18 cellular contexts compared by ENCODE assay signal in the genomic region with DNA sequence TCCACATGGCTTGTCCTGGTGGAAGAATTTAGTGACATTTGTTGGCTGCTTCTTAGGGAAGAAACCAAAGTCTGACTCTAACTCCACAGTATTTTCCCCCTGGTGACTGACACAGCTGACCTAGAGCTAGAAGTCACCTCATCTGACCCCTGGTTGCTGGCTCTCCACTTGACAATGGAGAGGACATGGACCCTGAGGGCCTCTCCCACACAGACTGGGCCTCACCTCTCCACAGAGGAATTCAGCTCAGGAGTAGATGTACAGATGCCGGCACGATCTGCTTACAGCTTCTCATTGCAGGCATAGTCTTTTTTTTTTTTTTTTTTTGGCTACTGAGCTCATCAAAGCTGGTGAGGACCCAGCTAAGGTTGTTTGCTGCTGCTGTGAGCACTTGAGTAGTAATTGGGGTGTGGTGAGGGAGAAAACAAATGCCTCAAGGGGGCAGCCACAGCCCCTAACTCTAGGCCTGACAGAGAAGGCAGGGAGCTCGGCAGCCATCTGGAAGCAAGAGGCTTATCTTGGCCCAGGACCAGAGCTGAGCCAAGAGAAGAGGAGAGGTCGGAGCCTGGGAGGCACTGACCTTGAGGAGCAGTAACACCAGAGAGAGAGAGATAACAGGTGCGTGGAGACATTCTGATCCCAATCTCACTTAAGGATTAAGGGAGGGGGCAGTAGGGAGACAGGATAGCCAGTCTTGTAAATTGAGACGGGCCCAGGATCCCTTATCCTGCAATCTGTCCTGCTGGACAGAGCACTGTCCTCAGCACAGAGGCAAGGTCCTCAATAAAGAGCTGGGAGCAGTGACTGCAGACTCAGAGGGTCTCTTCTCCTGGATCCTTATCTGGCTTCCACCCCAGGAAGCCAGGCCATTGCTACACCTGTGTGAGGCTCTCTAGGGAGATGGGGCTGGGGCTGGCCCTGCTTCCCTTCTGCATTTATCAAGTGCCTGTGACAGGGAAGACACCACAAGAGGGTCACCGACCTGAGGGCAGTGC. TPM values are rescaled to one million over a fixed set of nuclear protein-coding genes. Genes with fewer than 3 reads are reported as not detected.
DNase-seq lines count a peak whose midpoint lies in the region; ATAC-seq and TF ChIP-seq lines count a peak whose summit lies in the region.
"Had no signal": no experiment of that assay in that cellular context is flagged by ENCODE, and none has a peak within 500 bp of the region (broad histone marks: within the 10 kb centered on the region; RNA-seq: fewer than 3 reads in every experiment).

No MANE protein-coding gene starts in this region.

- H3K4me3 Mint-ChIP-seq in WTC11 = no peak overlapping the region
- H3K4me3 Mint-ChIP-seq: IgD-negative memory B cell had no signal

- no peak overlapping the region for H3K18ac ChIP-seq in mesendoderm (ENCODE audit: low read length)

- no peak overlapping the region for H2BK5ac ChIP-seq in mesendoderm (ENCODE audit: low read length)

- peak; percentile 86 for ATAC-seq in WTC11
- ATAC-seq in GM21423 (IDR thresholded peaks at IDR 0.05; ENCODE audit: unreplicated experiment) = no peak

- no peak overlapping the region for H4K8ac ChIP-seq in mesendoderm (ENCODE audit: low read depth, low read length)

- no peak overlapping the region for H2AK5ac ChIP-seq in mesendoderm (ENCODE audit: low read length)

- no peaks in the 10 kb centered on the region for H3K79me1 ChIP-seq in mesendoderm (ENCODE audit: low read length)

- H3K23ac ChIP-seq in mesendoderm (ENCODE audit: low read length) = no peak overlapping the region

- H3K36me3 Mint-ChIP-seq in WTC11 = no peaks in the 10 kb centered on the region
- H3K36me3 Mint-ChIP-seq: IgD-negative memory B cell had no signal

- no CpG with 5 or more reads among the region's 7 CpGs for WGBS in mesendoderm (ENCODE audit: extremely low coverage, insufficient coverage, low lambda C conversion rate)

- peaks cover 16% of the 10 kb centered on the region for H3K4me1 Mint-ChIP-seq in WTC11
- H3K4me1 Mint-ChIP-seq: IgD-negative memory B cell had no signal

- no peaks in the 10 kb centered on the region for H3K4me1 ChIP-seq in mesendoderm (ENCODE audit: control insufficient read depth, low read depth, low read length)
- H3K4me1 ChIP-seq: Peyer's patch had no signal

- POLR2A ChIA-PET in WTC11 (lab: Charles Lee) = no interaction called here

- DNase-seq in DMS79 (lab: John Stamatoyannopoulos, UW) (peak; percentile 44), NCI-H2171 (lab: John Stamatoyannopoulos, UW) (peak; percentile 33), WTC11 (ENCODE audit: low spot score) (peak; percentile 25), mesendoderm (peak; percentile 63), NCI-H2196 treated with DMSO at 0.1 percent for 48 hours (lab: John Stamatoyannopoulos, UW; ENCODE audit: unreplicated experiment) (no peak), NOMO-1 treated with dmso at 0.1 percent for 144 hours (lab: John Stamatoyannopoulos, UW; ENCODE audit: unreplicated experiment) (no peak), cerebellar nuclear complex (lab: John Stamatoyannopoulos, UW) (no peak)
- DNase-seq: AML-193, MV-4-11, NCI-H1436, NCI-H2081, NCI-H226, Peyer's patch, SHP77 had no signal

- H3K79me2 ChIP-seq in mesendoderm (ENCODE audit: control insufficient read depth, insufficient read depth, low read length) = no peaks in the 10 kb centered on the region

- H3K4me2 ChIP-seq in mesendoderm (ENCODE audit: low read length) = no peak overlapping the region

- no peaks in the 10 kb centered on the region for H3K27me3 ChIP-seq in mesendoderm (ENCODE audit: insufficient read depth, low read length, poor library complexity)
- H3K27me3 ChIP-seq: Peyer's patch had no signal

- CTCF ChIA-PET in WTC11 (lab: Charles Lee) = interaction anchor here (0.6 to 4.2 kb wide), 20 partner anchors 9 to 1768 kb away, joined by 3 to 20 read pairs (median 4); no protein-coding TSS in a partner anchor

- H3K27ac ChIP-seq in mesendoderm (ENCODE audit: low read depth, low read length) = no peak overlapping the region
- H3K27ac ChIP-seq: Peyer's patch had no signal

- no peaks in the 10 kb centered on the region for H3K36me3 ChIP-seq in mesendoderm (ENCODE audit: control insufficient read depth, insufficient read depth, low read length)
- H3K36me3 ChIP-seq: Peyer's patch had no signal

- H3K9me3 Mint-ChIP-seq in WTC11 = peaks cover 3% of the 10 kb centered on the region; the same call in 1 of the 2 replicates

- H3K56ac ChIP-seq in mesendoderm (ENCODE audit: low read length) = no peak overlapping the region

- H3K9ac ChIP-seq in mesendoderm (ENCODE audit: low read length) = no peak overlapping the region

- no peak overlapping the region for H3K27ac Mint-ChIP-seq in WTC11

- no peaks in the 10 kb centered on the region; the same call in 1 of the 2 replicates for H3K27me3 Mint-ChIP-seq in WTC11 (ENCODE audit: low read depth)
- H3K27me3 Mint-ChIP-seq: IgD-negative memory B cell had no signal

- no peak for TF ChIP-seq CTCF in WTC11 (IDR thresholded peaks at IDR 0.05)

- no peak overlapping the region for H3K4me3 ChIP-seq in mesendoderm (ENCODE audit: low read length)
- H3K4me3 ChIP-seq: Peyer's patch had no signal

- no peak overlapping the region for H2BK120ac ChIP-seq in mesendoderm (ENCODE audit: low read depth, low read length)

- H3K4ac ChIP-seq in mesendoderm (ENCODE audit: low read depth, low read length) = no peak overlapping the region

- no peak overlapping the region for H2BK15ac ChIP-seq in mesendoderm (replicated peaks; ENCODE audit: low read depth)

- H4K5ac ChIP-seq in mesendoderm (ENCODE audit: low read length) = no peak overlapping the region

TF ChIP-seq in WTC11, 78 proteins besides CTCF, POLR2A, EP300 and RAD21 (continues in another document):
- TF ChIP-seq, protein P1, sequence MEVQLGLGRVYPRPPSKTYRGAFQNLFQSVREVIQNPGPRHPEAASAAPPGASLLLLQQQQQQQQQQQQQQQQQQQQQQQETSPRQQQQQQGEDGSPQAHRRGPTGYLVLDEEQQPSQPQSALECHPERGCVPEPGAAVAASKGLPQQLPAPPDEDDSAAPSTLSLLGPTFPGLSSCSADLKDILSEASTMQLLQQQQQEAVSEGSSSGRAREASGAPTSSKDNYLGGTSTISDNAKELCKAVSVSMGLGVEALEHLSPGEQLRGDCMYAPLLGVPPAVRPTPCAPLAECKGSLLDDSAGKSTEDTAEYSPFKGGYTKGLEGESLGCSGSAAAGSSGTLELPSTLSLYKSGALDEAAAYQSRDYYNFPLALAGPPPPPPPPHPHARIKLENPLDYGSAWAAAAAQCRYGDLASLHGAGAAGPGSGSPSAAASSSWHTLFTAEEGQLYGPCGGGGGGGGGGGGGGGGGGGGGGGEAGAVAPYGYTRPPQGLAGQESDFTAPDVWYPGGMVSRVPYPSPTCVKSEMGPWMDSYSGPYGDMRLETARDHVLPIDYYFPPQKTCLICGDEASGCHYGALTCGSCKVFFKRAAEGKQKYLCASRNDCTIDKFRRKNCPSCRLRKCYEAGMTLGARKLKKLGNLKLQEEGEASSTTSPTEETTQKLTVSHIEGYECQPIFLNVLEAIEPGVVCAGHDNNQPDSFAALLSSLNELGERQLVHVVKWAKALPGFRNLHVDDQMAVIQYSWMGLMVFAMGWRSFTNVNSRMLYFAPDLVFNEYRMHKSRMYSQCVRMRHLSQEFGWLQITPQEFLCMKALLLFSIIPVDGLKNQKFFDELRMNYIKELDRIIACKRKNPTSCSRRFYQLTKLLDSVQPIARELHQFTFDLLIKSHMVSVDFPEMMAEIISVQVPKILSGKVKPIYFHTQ (CRISPR knock-in tag; IDR thresholded peaks at IDR 0.05) = no peak
- TF ChIP-seq MXD4 (CRISPR knock-in tag; IDR thresholded peaks at IDR 0.05; ENCODE audit: borderline replicate concordance) (no peak), NR2C2 (CRISPR knock-in tag; IDR thresholded peaks at IDR 0.05) (no peak), HMGA2 (CRISPR knock-in tag; IDR thresholded peaks at IDR 0.05) (no peak), JAZF1 (CRISPR knock-in tag; IDR thresholded peaks at IDR 0.05) (no peak), ZNF416 (CRISPR knock-in tag; IDR thresholded peaks at IDR 0.05) (no peak)
- TF ChIP-seq, protein P2, sequence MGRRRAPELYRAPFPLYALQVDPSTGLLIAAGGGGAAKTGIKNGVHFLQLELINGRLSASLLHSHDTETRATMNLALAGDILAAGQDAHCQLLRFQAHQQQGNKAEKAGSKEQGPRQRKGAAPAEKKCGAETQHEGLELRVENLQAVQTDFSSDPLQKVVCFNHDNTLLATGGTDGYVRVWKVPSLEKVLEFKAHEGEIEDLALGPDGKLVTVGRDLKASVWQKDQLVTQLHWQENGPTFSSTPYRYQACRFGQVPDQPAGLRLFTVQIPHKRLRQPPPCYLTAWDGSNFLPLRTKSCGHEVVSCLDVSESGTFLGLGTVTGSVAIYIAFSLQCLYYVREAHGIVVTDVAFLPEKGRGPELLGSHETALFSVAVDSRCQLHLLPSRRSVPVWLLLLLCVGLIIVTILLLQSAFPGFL (CRISPR knock-in tag; IDR thresholded peaks at IDR 0.05; ENCODE audit: borderline replicate concordance) = no peak
- TF ChIP-seq, protein P3, sequence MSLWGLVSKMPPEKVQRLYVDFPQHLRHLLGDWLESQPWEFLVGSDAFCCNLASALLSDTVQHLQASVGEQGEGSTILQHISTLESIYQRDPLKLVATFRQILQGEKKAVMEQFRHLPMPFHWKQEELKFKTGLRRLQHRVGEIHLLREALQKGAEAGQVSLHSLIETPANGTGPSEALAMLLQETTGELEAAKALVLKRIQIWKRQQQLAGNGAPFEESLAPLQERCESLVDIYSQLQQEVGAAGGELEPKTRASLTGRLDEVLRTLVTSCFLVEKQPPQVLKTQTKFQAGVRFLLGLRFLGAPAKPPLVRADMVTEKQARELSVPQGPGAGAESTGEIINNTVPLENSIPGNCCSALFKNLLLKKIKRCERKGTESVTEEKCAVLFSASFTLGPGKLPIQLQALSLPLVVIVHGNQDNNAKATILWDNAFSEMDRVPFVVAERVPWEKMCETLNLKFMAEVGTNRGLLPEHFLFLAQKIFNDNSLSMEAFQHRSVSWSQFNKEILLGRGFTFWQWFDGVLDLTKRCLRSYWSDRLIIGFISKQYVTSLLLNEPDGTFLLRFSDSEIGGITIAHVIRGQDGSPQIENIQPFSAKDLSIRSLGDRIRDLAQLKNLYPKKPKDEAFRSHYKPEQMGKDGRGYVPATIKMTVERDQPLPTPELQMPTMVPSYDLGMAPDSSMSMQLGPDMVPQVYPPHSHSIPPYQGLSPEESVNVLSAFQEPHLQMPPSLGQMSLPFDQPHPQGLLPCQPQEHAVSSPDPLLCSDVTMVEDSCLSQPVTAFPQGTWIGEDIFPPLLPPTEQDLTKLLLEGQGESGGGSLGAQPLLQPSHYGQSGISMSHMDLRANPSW (CRISPR knock-in tag; conservative IDR thresholded peaks at IDR 0.05; ENCODE audit: low read depth) = no peak

RNA-seq across cellular contexts. Expression of a gene that starts 9.4 kb away (rescaled TPM):
- not detected in 3 replicates for total RNA-seq in WTC11 (2021)
- polyA plus RNA-seq in mesendoderm (2013, experiment 1 of 2) = not detected
- polyA plus RNA-seq in mesendoderm (2013, experiment 2 of 2) = not detected
- total RNA-seq: HT1080, LHCN-M2, Peyer's patch had no signal
- polyA plus RNA-seq: IgD-negative memory B cell had no signal

Comparison
In these comparisons a context has a peak if more than half of its experiments do, and no peak if none do; other contexts are left out.
1. DNase-seq: peak in DMS79 (single experiment), NCI-H2171 (single experiment), WTC11 (single experiment) and mesendoderm (single experiment); none in NCI-H2196 treated with DMSO at 0.1 percent for 48 hours (single experiment), NOMO-1 treated with dmso at 0.1 percent for 144 hours (single experiment) and cerebellar nuclear complex (0 of 2).